ENCODE assay signal across 1 cellular context in genomic region chr6:41548098-41548840, GRCh38.
A peak's percentile ranks its signal among the peaks of the same experiment; 100 is the strongest.
TF ChIP-seq lines count a peak whose summit lies in the region.

No MANE protein-coding gene starts in this region.

TF ChIP-seq in HepG2, 621 proteins besides CTCF, POLR2A, EP300 and RAD21 (continued from another document and continues in another):
- peak; percentile 41; the same call in 1 of the 2 replicates for TF ChIP-seq UBTF (CRISPR knock-in tag; IDR thresholded peaks at IDR 0.05)
- 0 out of 2 replicates have a peak, but pooled peaks have one; percentile 39 for TF ChIP-seq NR1H2 (CRISPR knock-in tag; IDR thresholded peaks at IDR 0.05; ENCODE audit: borderline replicate concordance, low read depth)
- no peak for TF ChIP-seq TIGD3 (CRISPR knock-in tag; IDR thresholded peaks at IDR 0.05; ENCODE audit: borderline replicate concordance)
- 0 out of 2 replicates have a peak, but pooled peaks have one; percentile 13 for TF ChIP-seq ZMAT3 (CRISPR knock-in tag; conservative IDR thresholded peaks at IDR 0.05)
- no peak for TF ChIP-seq ZBTB40 (IDR thresholded peaks at IDR 0.05)
- TF ChIP-seq ZBTB40 (CRISPR knock-in tag; IDR thresholded peaks at IDR 0.05): no peak; the same call in 1 of the 2 replicates
- no peak for TF ChIP-seq SOX6 (IDR thresholded peaks at IDR 0.05)
- TF ChIP-seq SOX6 (CRISPR knock-in tag; IDR thresholded peaks at IDR 0.05): peak; percentile 30
- 0 out of 2 replicates have a peak, but pooled peaks have one; percentile 34 for TF ChIP-seq ZNF484 (CRISPR knock-in tag; IDR thresholded peaks at IDR 0.05; ENCODE audit: borderline replicate concordance, low read depth)
- no peak for TF ChIP-seq ZIK1 (CRISPR knock-in tag; IDR thresholded peaks at IDR 0.05; ENCODE audit: borderline replicate concordance, low read depth)
- no peak for TF ChIP-seq ZNF781 (CRISPR knock-in tag; IDR thresholded peaks at IDR 0.05; ENCODE audit: borderline replicate concordance, not compliant biosample characterization)
- TF ChIP-seq ZNF605 (CRISPR knock-in tag; IDR thresholded peaks at IDR 0.05): peak; percentile 41; the same call in 1 of the 2 replicates
- TF ChIP-seq NCOR1 (IDR thresholded peaks at IDR 0.05; ENCODE audit: borderline replicate concordance, low read length): peak; percentile 43; the same call in 1 of the 2 replicates
- TF ChIP-seq ZNF501 (CRISPR knock-in tag; IDR thresholded peaks at IDR 0.05): peak; percentile 57; the same call in 1 of the 2 replicates
- no peak for TF ChIP-seq ZNF577 (CRISPR knock-in tag; IDR thresholded peaks at IDR 0.05; ENCODE audit: borderline replicate concordance, low read depth)
- 0 out of 2 replicates have a peak, but pooled peaks have one; percentile 52 for TF ChIP-seq ZNF782 (CRISPR knock-in tag; IDR thresholded peaks at IDR 0.05; ENCODE audit: borderline replicate concordance)
- no peak for TF ChIP-seq ZBTB2 (CRISPR knock-in tag; IDR thresholded peaks at IDR 0.05; ENCODE audit: low read depth)
- peak; percentile 8; the same call in 1 of the 2 replicates for TF ChIP-seq ZNF607 (CRISPR knock-in tag; IDR thresholded peaks at IDR 0.05; ENCODE audit: borderline replicate concordance)
- peak; percentile 74 for TF ChIP-seq ZNF362 (CRISPR knock-in tag; IDR thresholded peaks at IDR 0.05; ENCODE audit: borderline replicate concordance)
- no peak; the same call in 1 of the 2 replicates for TF ChIP-seq STAG1 (CRISPR knock-in tag; IDR thresholded peaks at IDR 0.05)
- 0 out of 2 replicates have a peak, but pooled peaks have one; percentile 13 for TF ChIP-seq ATF7-NPFF (CRISPR knock-in tag; IDR thresholded peaks at IDR 0.05; ENCODE audit: low read depth)
- no peak for TF ChIP-seq ASH2L (IDR thresholded peaks at IDR 0.05; ENCODE audit: insufficient read length, low read depth, low read length)
- no peak for TF ChIP-seq TSC22D2 (CRISPR knock-in tag; IDR thresholded peaks at IDR 0.05; ENCODE audit: borderline replicate concordance)
- TF ChIP-seq, protein P1, sequence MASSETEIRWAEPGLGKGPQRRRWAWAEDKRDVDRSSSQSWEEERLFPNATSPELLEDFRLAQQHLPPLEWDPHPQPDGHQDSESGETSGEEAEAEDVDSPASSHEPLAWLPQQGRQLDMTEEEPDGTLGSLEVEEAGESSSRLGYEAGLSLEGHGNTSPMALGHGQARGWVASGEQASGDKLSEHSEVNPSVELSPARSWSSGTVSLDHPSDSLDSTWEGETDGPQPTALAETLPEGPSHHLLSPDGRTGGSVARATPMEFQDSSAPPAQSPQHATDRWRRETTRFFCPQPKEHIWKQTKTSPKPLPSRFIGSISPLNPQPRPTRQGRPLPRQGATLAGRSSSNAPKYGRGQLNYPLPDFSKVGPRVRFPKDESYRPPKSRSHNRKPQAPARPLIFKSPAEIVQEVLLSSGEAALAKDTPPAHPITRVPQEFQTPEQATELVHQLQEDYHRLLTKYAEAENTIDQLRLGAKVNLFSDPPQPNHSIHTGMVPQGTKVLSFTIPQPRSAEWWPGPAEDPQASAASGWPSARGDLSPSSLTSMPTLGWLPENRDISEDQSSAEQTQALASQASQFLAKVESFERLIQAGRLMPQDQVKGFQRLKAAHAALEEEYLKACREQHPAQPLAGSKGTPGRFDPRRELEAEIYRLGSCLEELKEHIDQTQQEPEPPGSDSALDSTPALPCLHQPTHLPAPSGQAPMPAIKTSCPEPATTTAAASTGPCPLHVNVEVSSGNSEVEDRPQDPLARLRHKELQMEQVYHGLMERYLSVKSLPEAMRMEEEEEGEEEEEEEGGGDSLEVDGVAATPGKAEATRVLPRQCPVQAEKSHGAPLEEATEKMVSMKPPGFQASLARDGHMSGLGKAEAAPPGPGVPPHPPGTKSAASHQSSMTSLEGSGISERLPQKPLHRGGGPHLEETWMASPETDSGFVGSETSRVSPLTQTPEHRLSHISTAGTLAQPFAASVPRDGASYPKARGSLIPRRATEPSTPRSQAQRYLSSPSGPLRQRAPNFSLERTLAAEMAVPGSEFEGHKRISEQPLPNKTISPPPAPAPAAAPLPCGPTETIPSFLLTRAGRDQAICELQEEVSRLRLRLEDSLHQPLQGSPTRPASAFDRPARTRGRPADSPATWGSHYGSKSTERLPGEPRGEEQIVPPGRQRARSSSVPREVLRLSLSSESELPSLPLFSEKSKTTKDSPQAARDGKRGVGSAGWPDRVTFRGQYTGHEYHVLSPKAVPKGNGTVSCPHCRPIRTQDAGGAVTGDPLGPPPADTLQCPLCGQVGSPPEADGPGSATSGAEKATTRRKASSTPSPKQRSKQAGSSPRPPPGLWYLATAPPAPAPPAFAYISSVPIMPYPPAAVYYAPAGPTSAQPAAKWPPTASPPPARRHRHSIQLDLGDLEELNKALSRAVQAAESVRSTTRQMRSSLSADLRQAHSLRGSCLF (CRISPR knock-in tag; IDR thresholded peaks at IDR 0.05; ENCODE audit: borderline replicate concordance): no peak
- TF ChIP-seq, protein P2, sequence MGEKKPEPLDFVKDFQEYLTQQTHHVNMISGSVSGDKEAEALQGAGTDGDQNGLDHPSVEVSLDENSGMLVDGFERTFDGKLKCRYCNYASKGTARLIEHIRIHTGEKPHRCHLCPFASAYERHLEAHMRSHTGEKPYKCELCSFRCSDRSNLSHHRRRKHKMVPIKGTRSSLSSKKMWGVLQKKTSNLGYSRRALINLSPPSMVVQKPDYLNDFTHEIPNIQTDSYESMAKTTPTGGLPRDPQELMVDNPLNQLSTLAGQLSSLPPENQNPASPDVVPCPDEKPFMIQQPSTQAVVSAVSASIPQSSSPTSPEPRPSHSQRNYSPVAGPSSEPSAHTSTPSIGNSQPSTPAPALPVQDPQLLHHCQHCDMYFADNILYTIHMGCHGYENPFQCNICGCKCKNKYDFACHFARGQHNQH (CRISPR knock-in tag; IDR thresholded peaks at IDR 0.05): no peak
- TF ChIP-seq CCDC6 (CRISPR knock-in tag; IDR thresholded peaks at IDR 0.05): no peak
- TF ChIP-seq HMGXB4 (CRISPR knock-in tag; IDR thresholded peaks at IDR 0.05; ENCODE audit: borderline replicate concordance in 1 of 2, low read depth in 1 of 2): peak in 1 of 2 experiments; percentile 73; a peak in 2 of 4 replicates
